In genomic region chr7:106112118-106112971, GRCh38 we compare ENCODE assay signal across 8 cellular contexts. TPM values are rescaled to one million over a fixed set of nuclear protein-coding genes. Genes with fewer than 3 reads are reported as not detected.
DNase-seq lines count a peak whose midpoint lies in the region; ATAC-seq and TF ChIP-seq lines count a peak whose summit lies in the region.

SYPL1 (minus strand) TSS chr7:106112312; CDS start chr7:106112208, 104 bp downstream.

- peak; percentile 93 for TF ChIP-seq POLR2A in right lobe of liver (IDR thresholded peaks at IDR 0.05)

- peaks cover 21 to 94% (median 72%) of the 10 kb centered on the region in 10 experiments for H3K4me1 ChIP-seq in BLaER1 treated with 17β-estradiol and CSF1 and Interleukin-3, amounts not matched to agents 10 nM and 100 nM
- peaks cover 0 to 33% (median 7%) of the 10 kb centered on the region in 4 donors for H3K4me1 ChIP-seq in right lobe of liver

- peak within 1 kb of the TSS; percentile 88 to 98 (median 95) for H3K9ac ChIP-seq in BLaER1 treated with 17β-estradiol and CSF1 and Interleukin-3, amounts not matched to agents 10 nM and 100 nM

- peaks cover 0 to 13% (median 4%) of the 10 kb centered on the region in 11 experiments; a peak in 7 of 22 replicates for H3K36me3 ChIP-seq in BLaER1 treated with 17β-estradiol and CSF1 and Interleukin-3, amounts not matched to agents 10 nM and 100 nM
- no peaks in the 10 kb centered on the region for H3K36me3 ChIP-seq in right lobe of liver

- peak within 1 kb of the TSS; percentile 77 to 97 (median 92) for H3K4me2 ChIP-seq in BLaER1 treated with 17β-estradiol and CSF1 and Interleukin-3, amounts not matched to agents 10 nM and 100 nM

- intact Hi-C loops in right lobe of liver (cut with DNase I): no loop called here

- DNase-seq in NCI-H69 (lab: John Stamatoyannopoulos, UW): peak; percentile 99
- DNase-seq in activated CD4-positive, alpha-beta T cell treated with anti-CD3 and anti-CD28 coated beads, Interleukin-2, amount 50 U/mL, for 24 hours (ENCODE audit: low read depth in 1 of 2, low spot score in 1 of 2): peak; percentile 84 to 85
- DNase-seq in dermis blood vessel endothelial cell: peak; percentile 92
- peak; percentile 93 to 94 (median 94) for DNase-seq in right lobe of liver
- peak; percentile 91 to 94 for DNase-seq in stimulated activated CD4-positive, alpha-beta T cell treated with anti-CD3 and anti-CD28 coated beads, Interleukin-4, amount 100 ng/mL, for 4 hours

- peaks cover 0 to 10% (median 0%) of the 10 kb centered on the region in 11 experiments; a peak in 4 of 22 replicates for H3K9me3 ChIP-seq in BLaER1 treated with 17β-estradiol and CSF1 and Interleukin-3, amounts not matched to agents 10 nM and 100 nM (replicated peaks in 1 of 11)
- H3K9me3 ChIP-seq in right lobe of liver: no peaks in the 10 kb centered on the region

- H3K27ac ChIP-seq in BLaER1 treated with 17β-estradiol and CSF1 and Interleukin-3, amounts not matched to agents 10 nM and 100 nM: peak within 1 kb of the TSS; percentile 91 to 98 (median 97)
- peak within 1 kb of the TSS; percentile 96 to 98 (median 97) for H3K27ac ChIP-seq in right lobe of liver

- peak within 1 kb of the TSS; percentile 71 to 93 (median 86) for H3K4me3 ChIP-seq in BLaER1 treated with 17β-estradiol and CSF1 and Interleukin-3, amounts not matched to agents 10 nM and 100 nM
- H3K4me3 ChIP-seq in right lobe of liver: peak within 1 kb of the TSS; percentile 54 to 70 (median 68)

- peaks cover 10 to 43% (median 31%) of the 10 kb centered on the region in 11 experiments; a peak in 20 of 22 replicates for H4K20me1 ChIP-seq in BLaER1 treated with 17β-estradiol and CSF1 and Interleukin-3, amounts not matched to agents 10 nM and 100 nM

- ATAC-seq in GM19324 (IDR thresholded peaks at IDR 0.05; ENCODE audit: low FRiP score, unreplicated experiment) (peak; percentile 83), HG03469 (IDR thresholded peaks at IDR 0.05; ENCODE audit: unreplicated experiment) (peak; percentile 61), right lobe of liver (peak; percentile 87 to 92 (median 90))

- peak in 1 of 4 donors; percentile 11 for TF ChIP-seq CTCF in right lobe of liver (IDR thresholded peaks at IDR 0.05)

- WGBS in right lobe of liver (ENCODE audit: insufficient coverage, low coverage, low lambda C conversion rate, missing lambda C conversion rate): 9% methylated on average over 12 of the region's 76 CpGs

- no peaks in the 10 kb centered on the region for H3K27me3 ChIP-seq in BLaER1 treated with 17β-estradiol and CSF1 and Interleukin-3, amounts not matched to agents 10 nM and 100 nM
- H3K27me3 ChIP-seq in right lobe of liver: no peaks in the 10 kb centered on the region

RNA-seq across cellular contexts. Expression of gene SYPL1, which starts in this region (rescaled TPM):
- 92.7 and 133 TPM in 2 replicates for total RNA-seq in dermis blood vessel endothelial cell
- total RNA-seq in right lobe of liver: 10 to 100 TPM; 29.5 to 43.0 (median 37.1) TPM

Comparison
In these comparisons a context has a peak if more than half of its experiments do, and no peak if none do; other contexts are left out.
1. Peak in every context shown above with its lines: DNase-seq, ATAC-seq, H3K4me3 ChIP-seq and H3K27ac ChIP-seq.